In the genomic region with DNA sequence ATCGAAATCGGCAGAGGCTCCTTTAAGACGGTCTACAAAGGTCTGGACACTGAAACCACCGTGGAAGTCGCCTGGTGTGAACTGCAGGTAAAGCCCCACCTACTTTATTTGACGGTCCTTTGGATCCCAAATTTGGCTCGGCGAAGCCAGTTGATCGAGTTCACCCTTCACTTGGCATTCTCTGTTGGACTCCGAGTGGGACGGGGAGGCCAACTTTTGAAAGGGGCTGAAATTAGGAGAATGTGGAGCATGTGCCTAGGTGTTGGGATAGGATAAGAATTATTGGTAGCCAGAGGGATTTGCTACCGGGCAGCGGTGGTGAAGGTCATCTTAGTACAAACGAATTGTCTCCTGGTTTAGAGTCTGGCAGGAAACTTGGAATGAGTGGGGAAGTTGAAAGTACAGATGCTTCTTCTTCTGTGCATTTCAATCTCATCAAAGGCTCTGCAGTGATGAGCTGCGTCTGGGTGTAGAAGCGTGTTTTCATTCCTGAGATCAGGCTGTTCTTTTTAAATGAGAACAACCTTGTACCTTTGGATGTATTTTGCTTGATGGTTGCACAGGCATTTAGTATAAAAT, we compare ENCODE assay signal across 1 cellular context.
TF ChIP-seq lines count a peak whose summit lies in the region.

No MANE protein-coding gene starts in this region.

TF ChIP-seq in HCT116, 20 proteins besides CTCF, POLR2A, EP300 and RAD21 (continued from another document):
- TF ChIP-seq, protein P1, sequence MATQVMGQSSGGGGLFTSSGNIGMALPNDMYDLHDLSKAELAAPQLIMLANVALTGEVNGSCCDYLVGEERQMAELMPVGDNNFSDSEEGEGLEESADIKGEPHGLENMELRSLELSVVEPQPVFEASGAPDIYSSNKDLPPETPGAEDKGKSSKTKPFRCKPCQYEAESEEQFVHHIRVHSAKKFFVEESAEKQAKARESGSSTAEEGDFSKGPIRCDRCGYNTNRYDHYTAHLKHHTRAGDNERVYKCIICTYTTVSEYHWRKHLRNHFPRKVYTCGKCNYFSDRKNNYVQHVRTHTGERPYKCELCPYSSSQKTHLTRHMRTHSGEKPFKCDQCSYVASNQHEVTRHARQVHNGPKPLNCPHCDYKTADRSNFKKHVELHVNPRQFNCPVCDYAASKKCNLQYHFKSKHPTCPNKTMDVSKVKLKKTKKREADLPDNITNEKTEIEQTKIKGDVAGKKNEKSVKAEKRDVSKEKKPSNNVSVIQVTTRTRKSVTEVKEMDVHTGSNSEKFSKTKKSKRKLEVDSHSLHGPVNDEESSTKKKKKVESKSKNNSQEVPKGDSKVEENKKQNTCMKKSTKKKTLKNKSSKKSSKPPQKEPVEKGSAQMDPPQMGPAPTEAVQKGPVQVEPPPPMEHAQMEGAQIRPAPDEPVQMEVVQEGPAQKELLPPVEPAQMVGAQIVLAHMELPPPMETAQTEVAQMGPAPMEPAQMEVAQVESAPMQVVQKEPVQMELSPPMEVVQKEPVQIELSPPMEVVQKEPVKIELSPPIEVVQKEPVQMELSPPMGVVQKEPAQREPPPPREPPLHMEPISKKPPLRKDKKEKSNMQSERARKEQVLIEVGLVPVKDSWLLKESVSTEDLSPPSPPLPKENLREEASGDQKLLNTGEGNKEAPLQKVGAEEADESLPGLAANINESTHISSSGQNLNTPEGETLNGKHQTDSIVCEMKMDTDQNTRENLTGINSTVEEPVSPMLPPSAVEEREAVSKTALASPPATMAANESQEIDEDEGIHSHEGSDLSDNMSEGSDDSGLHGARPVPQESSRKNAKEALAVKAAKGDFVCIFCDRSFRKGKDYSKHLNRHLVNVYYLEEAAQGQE (IDR thresholded peaks at IDR 0.05; ENCODE audit: low read depth), result no peak
